7 cellular contexts compared by ENCODE assay signal in genomic region chr17:67996301-67997171, GRCh38. TPM values are rescaled to one million over a fixed set of nuclear protein-coding genes. Genes with fewer than 3 reads are reported as not detected.
DNase-seq lines count a peak whose midpoint lies in the region; ATAC-seq and TF ChIP-seq lines count a peak whose summit lies in the region.
"Not testable (repeated sequence)": the region's sequence is repeated elsewhere in the genome, so short reads cannot be mapped to it uniquely, and the experiment has no call there.

TSS of gene C17orf58 (minus strand) at chr17:67996469. CDS start at chr17:67996198, 271 bp downstream.

- not testable (repeated sequence) for H3K79me2 ChIP-seq in smooth muscle cell (ENCODE audit: low read depth)

- DNase-seq in GM06990 (ENCODE audit: extremely low read depth, insufficient read length); NCI-H460 (ENCODE audit: extremely low read depth, low read depth); cerebellum (ENCODE audit: low spot score); smooth muscle cell (lab: John Stamatoyannopoulos, UW; ENCODE audit: unreplicated experiment): not testable (repeated sequence)
- peak in 1 of 2 donors; percentile 23 for DNase-seq in heart right ventricle

- 31 to 33% methylated on average over 25 of the region's 25 CpGs for WGBS in heart right ventricle, 2 donors
- 26% methylated on average over 25 of the region's 25 CpGs for WGBS in smooth muscle cell (ENCODE audit: low lambda C conversion rate)

- CTCF ChIA-PET in activated CD8-positive, alpha-beta memory T cell treated with anti-CD3 and anti-CD28 coated beads for 36 hours (lab: Charles Lee) = interaction anchor here (1.0 kb wide), 2 partner anchors 13 to 15 kb away, joined by 4 read pairs; no protein-coding TSS in a partner anchor

- peak within 1 kb of the TSS in 9 of 10 donors; percentile 49 to 93 (median 59) for H3K27ac ChIP-seq in heart right ventricle
- H3K27ac ChIP-seq in muscle layer of colon (ENCODE audit: low read depth, low read length) = peak within 1 kb of the TSS; percentile 49
- H3K27ac ChIP-seq in smooth muscle cell (ENCODE audit: low read depth) = peak within 1 kb of the TSS; percentile 43

- not testable (repeated sequence) for H3K27me3 ChIP-seq in GM06990 (replicated peaks; ENCODE audit: control insufficient read depth, insufficient read depth, low read length); muscle layer of colon (ENCODE audit: control insufficient read depth in 1 of 2, insufficient read depth in 2 of 2, low read length in 2 of 2); smooth muscle cell (ENCODE audit: low read depth)
- peaks cover 0 to 17% (median 0%) of the 10 kb centered on the region in 7 donors for H3K27me3 ChIP-seq in heart right ventricle

- peaks cover 3 to 37% (median 21%) of the 10 kb centered on the region in 9 donors for H3K4me1 ChIP-seq in heart right ventricle
- H3K4me1 ChIP-seq in muscle layer of colon (ENCODE audit: insufficient read depth, low read length); smooth muscle cell (ENCODE audit: low read depth): not testable (repeated sequence)

- POLR2A ChIA-PET in activated CD8-positive, alpha-beta memory T cell treated with anti-CD3 and anti-CD28 coated beads for 36 hours (lab: Charles Lee) = interaction anchor here (0.6 to 2.4 kb wide), 4 partner anchors 9 to 73 kb away, joined by 3 to 8 read pairs (median 3); partner anchors contain the start of gene KPNA2

- peak within 1 kb of the TSS; percentile 95 for H3K4me2 ChIP-seq in smooth muscle cell

- ATAC-seq in heart right ventricle = peak in 2 of 8 donors; percentile 7 to 13

- H3K36me3 ChIP-seq in GM06990 (ENCODE audit: control insufficient read depth, insufficient read depth, low read length); heart right ventricle; muscle layer of colon (ENCODE audit: insufficient read depth, low read length); smooth muscle cell (ENCODE audit: low read depth): not testable (repeated sequence)

- not testable (repeated sequence) for H3K9me3 ChIP-seq in heart right ventricle; muscle layer of colon (ENCODE audit: low read length); smooth muscle cell (replicated peaks; ENCODE audit: low read depth)

- not testable (repeated sequence) for TF ChIP-seq CTCF in GM06990 (IDR thresholded peaks at IDR 0.05; ENCODE audit: insufficient read depth, low read length, poor library complexity, severe bottlenecking); heart right ventricle (IDR thresholded peaks at IDR 0.05); smooth muscle cell (IDR thresholded peaks at IDR 0.05; ENCODE audit: borderline replicate concordance, insufficient read depth, poor library complexity, severe bottlenecking)

- H3K9ac ChIP-seq in muscle layer of colon (ENCODE audit: low read length) = peak within 1 kb of the TSS; percentile 35
- H3K9ac ChIP-seq in smooth muscle cell (ENCODE audit: low read depth) = peak within 1 kb of the TSS; percentile 30

- H3K4me3 ChIP-seq in GM06990 (replicated peaks; ENCODE audit: low read depth, low read length) (peak within 1 kb of the TSS; percentile 52), heart right ventricle (peak within 1 kb of the TSS; percentile 42 to 75 (median 71)), muscle layer of colon (ENCODE audit: low read depth in 1 of 2, low read length in 2 of 2) (peak within 1 kb of the TSS; percentile 34 to 76), smooth muscle cell (peak within 1 kb of the TSS; percentile 68)

- intact Hi-C loops in heart right ventricle (cut with DNase I) = not testable (repeated sequence)

- not testable (repeated sequence) for H3F3A ChIP-seq in smooth muscle cell (ENCODE audit: low read depth)

- H2AFZ ChIP-seq in smooth muscle cell (ENCODE audit: low read depth) = peak within 1 kb of the TSS; percentile 59

- not testable (repeated sequence) for H4K20me1 ChIP-seq in smooth muscle cell (ENCODE audit: low read depth)

RNA-seq across cellular contexts. Expression of gene C17orf58, which starts in this region (rescaled TPM):
- 38.0 and 45.0 TPM in 2 replicates for total RNA-seq in NCI-H460 (2014; rRNA removed; shearing (Covaris generic))
- 37.5 and 37.8 TPM in 2 replicates for polyA plus RNA-seq in NCI-H460 (2014; cell fraction: nucleus; rRNA removed)
- total RNA-seq in activated CD8-positive, alpha-beta memory T cell treated with anti-CD3 and anti-CD28 coated beads for 36 hours = 10 to 100 TPM; 35.7 to 37.7 TPM
- total RNA-seq in cerebellum (17.0 TPM), heart right ventricle (1 to 10 TPM; 3.1 to 8.6 (median 4.8) TPM), smooth muscle cell (4.9 and 8.9 TPM in 2 replicates)
- polyA plus RNA-seq in heart right ventricle (10 to 100 TPM in 1 of 2 donors, 1 to 10 TPM in 1; 7.3 to 10.0 TPM), smooth muscle cell (8.0 and 10.5 TPM in 2 replicates)
